In the genomic region with DNA sequence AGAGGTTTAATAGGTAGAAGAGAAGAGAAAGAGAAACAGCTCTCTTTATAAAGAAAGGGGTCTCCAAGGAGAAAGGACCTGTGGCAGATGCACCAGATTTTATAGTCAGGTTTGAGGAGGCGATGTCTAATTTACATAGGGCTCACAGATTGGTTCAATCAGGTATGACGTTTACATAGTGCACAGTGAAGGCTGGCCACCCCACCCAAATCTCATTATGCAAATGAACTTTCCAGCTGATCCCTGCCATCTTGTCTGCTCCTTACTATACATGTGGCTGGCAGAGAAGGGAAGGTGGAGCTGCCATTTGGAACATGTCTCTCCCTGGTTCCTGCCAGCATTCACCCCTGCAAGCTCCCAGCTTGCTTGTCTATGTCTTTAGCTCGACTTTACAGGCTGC, we compare ENCODE assay signal across 1 cellular context.
TF ChIP-seq lines count a peak whose summit lies in the region.

No MANE protein-coding gene starts in this region.

TF ChIP-seq in GM23338, 12 proteins besides CTCF, POLR2A, EP300 and RAD21 (continued from another document):
- TF ChIP-seq EZH2phosphoT487 (IDR thresholded peaks at IDR 0.05; ENCODE audit: unreplicated experiment), result no peak
- TF ChIP-seq, protein P1, sequence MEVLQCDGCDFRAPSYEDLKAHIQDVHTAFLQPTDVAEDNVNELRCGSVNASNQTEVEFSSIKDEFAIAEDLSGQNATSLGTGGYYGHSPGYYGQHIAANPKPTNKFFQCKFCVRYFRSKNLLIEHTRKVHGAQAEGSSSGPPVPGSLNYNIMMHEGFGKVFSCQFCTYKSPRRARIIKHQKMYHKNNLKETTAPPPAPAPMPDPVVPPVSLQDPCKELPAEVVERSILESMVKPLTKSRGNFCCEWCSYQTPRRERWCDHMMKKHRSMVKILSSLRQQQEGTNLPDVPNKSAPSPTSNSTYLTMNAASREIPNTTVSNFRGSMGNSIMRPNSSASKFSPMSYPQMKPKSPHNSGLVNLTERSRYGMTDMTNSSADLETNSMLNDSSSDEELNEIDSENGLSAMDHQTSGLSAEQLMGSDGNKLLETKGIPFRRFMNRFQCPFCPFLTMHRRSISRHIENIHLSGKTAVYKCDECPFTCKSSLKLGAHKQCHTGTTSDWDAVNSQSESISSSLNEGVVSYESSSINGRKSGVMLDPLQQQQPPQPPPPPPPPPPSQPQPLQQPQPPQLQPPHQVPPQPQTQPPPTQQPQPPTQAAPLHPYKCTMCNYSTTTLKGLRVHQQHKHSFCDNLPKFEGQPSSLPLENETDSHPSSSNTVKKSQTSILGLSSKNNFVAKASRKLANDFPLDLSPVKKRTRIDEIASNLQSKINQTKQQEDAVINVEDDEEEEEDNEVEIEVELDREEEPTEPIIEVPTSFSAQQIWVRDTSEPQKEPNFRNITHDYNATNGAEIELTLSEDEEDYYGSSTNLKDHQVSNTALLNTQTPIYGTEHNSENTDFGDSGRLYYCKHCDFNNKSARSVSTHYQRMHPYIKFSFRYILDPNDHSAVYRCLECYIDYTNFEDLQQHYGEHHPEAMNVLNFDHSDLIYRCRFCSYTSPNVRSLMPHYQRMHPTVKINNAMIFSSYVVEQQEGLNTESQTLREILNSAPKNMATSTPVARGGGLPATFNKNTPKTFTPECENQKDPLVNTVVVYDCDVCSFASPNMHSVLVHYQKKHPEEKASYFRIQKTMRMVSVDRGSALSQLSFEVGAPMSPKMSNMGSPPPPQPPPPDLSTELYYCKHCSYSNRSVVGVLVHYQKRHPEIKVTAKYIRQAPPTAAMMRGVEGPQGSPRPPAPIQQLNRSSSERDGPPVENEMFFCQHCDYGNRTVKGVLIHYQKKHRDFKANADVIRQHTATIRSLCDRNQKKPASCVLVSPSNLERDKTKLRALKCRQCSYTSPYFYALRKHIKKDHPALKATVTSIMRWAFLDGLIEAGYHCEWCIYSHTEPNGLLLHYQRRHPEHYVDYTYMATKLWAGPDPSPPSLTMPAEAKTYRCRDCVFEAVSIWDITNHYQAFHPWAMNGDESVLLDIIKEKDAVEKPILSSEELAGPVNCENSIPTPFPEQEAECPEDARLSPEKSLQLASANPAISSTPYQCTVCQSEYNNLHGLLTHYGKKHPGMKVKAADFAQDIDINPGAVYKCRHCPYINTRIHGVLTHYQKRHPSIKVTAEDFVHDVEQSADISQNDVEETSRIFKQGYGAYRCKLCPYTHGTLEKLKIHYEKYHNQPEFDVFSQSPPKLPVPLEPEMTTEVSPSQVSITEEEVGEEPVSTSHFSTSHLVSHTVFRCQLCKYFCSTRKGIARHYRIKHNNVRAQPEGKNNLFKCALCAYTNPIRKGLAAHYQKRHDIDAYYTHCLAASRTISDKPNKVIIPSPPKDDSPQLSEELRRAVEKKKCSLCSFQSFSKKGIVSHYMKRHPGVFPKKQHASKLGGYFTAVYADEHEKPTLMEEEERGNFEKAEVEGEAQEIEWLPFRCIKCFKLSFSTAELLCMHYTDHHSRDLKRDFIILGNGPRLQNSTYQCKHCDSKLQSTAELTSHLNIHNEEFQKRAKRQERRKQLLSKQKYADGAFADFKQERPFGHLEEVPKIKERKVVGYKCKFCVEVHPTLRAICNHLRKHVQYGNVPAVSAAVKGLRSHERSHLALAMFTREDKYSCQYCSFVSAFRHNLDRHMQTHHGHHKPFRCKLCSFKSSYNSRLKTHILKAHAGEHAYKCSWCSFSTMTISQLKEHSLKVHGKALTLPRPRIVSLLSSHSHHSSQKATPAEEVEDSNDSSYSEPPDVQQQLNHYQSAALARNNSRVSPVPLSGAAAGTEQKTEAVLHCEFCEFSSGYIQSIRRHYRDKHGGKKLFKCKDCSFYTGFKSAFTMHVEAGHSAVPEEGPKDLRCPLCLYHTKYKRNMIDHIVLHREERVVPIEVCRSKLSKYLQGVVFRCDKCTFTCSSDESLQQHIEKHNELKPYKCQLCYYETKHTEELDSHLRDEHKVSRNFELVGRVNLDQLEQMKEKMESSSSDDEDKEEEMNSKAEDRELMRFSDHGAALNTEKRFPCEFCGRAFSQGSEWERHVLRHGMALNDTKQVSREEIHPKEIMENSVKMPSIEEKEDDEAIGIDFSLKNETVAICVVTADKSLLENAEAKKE (CRISPR knock-in tag; IDR thresholded peaks at IDR 0.05), result no peak
- TF ChIP-seq EZH2 (IDR thresholded peaks at IDR 0.05; ENCODE audit: low read depth, unreplicated experiment), result no peak
- no peak for TF ChIP-seq NANOG (IDR thresholded peaks at IDR 0.05; ENCODE audit: borderline replicate concordance)
- TF ChIP-seq ZNF114 (CRISPR knock-in tag; IDR thresholded peaks at IDR 0.05), result no peak
- no peak for TF ChIP-seq ETS1 (IDR thresholded peaks at IDR 0.05)
- no peak for TF ChIP-seq STAT1 (IDR thresholded peaks at IDR 0.05; ENCODE audit: unreplicated experiment)
- TF ChIP-seq JUNB (IDR thresholded peaks at IDR 0.05; ENCODE audit: unreplicated experiment), result no peak
